1 cellular context compared by ENCODE assay signal in genomic region chr21:39006653-39007417, GRCh38.
TF ChIP-seq lines count a peak whose summit lies in the region.

No MANE protein-coding gene starts in this region.

TF ChIP-seq in GM23338, 12 proteins besides CTCF, POLR2A, EP300 and RAD21 (continued from another document):
- no peak for TF ChIP-seq ZNF462 (CRISPR knock-in tag; IDR thresholded peaks at IDR 0.05)
- no peak for TF ChIP-seq NANOG (IDR thresholded peaks at IDR 0.05; ENCODE audit: borderline replicate concordance)
- TF ChIP-seq EZH2phosphoT487 (IDR thresholded peaks at IDR 0.05; ENCODE audit: unreplicated experiment): no peak
